13 cellular contexts compared by ENCODE assay signal in the genomic region with DNA sequence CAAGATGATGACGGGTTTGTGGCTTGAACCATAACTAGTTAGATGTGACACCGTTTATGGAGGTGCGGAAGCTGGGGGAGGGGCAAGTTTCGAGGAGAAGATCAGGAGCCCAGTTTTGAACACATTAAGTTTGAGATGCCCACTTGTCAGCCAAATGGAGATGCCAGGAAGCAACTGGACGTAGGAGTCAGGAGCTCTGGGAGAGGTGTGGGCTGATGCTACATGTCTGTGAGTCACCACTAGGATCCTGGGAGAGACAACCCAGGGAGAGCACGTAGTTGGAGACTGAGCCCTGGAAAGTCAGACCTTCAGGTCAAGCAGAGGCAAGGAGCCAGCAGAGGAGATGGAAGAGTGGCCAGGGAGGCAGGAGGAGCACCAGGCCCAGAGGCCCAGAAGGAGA. TPM values are rescaled to one million over a fixed set of nuclear protein-coding genes. Genes with fewer than 3 reads are reported as not detected.
DNase-seq lines count a peak whose midpoint lies in the region; ATAC-seq, FAIRE-seq and TF ChIP-seq lines count a peak whose summit lies in the region.
"Had no signal": no experiment of that assay in that cellular context is flagged by ENCODE, and none has a peak within 500 bp of the region (broad histone marks: within the 10 kb centered on the region; RNA-seq: fewer than 3 reads in every experiment).

No MANE protein-coding gene starts in this region.

- peak overlapping the region in 7 of 11 experiments; percentile 70 to 95 (median 88); a peak in 11 of 22 replicates for H3K4me2 ChIP-seq in BLaER1 treated with 17β-estradiol and CSF1 and Interleukin-3, amounts not matched to agents 10 nM and 100 nM

- in situ Hi-C loops in GM13977 (cut with MboI; ENCODE audit: low pct_unique_long_range_greater_than_20kb, low sequenced_read_pairs, unreplicated experiment), result no loop called here

- no peaks in the 10 kb centered on the region for H3K9me3 ChIP-seq in BLaER1 treated with 17β-estradiol and CSF1 and Interleukin-3, amounts not matched to agents 10 nM and 100 nM (replicated peaks in 1 of 11)
- H3K9me3 ChIP-seq in lower lobe of right lung, result no peaks in the 10 kb centered on the region
- no peaks in the 10 kb centered on the region for H3K9me3 ChIP-seq in body of pancreas
- H3K9me3 ChIP-seq: esophagus muscularis mucosa, left lung had no signal

- FAIRE-seq in bronchial epithelial cell (lab: Jason Lieb, UNC), result no peak

- no peak for TF ChIP-seq POLR2A in body of pancreas (IDR thresholded peaks at IDR 0.05)

- WGBS in body of pancreas, 2 donors, result 84 to 91% methylated on average over 6 of the region's 6 CpGs

- peaks cover 0 to 21% (median 0%) of the 10 kb centered on the region in 11 experiments; a peak in 2 of 22 replicates for H3K36me3 ChIP-seq in BLaER1 treated with 17β-estradiol and CSF1 and Interleukin-3, amounts not matched to agents 10 nM and 100 nM
- H3K36me3 ChIP-seq in bronchial epithelial cell (ENCODE audit: control insufficient read depth, insufficient read depth, low read length), result no peaks in the 10 kb centered on the region
- peaks cover 46% of the 10 kb centered on the region for H3K36me3 ChIP-seq in lower lobe of right lung
- H3K36me3 ChIP-seq in body of pancreas (replicated peaks in 1 of 2; ENCODE audit: insufficient read depth in 1 of 2, low read depth in 2 of 2), result peaks cover 0 to 3% of the 10 kb centered on the region in 2 donors

- peak; percentile 89 for DNase-seq in LHCN-M2 (ENCODE audit: low read depth)
- peak; percentile 90 for DNase-seq in bronchial epithelial cell (ENCODE audit: low read depth)
- DNase-seq in lower lobe of right lung, result peak; percentile 14
- DNase-seq in body of pancreas, result no peak
- DNase-seq in GM13977 (ENCODE audit: low spot score), result no peak
- DNase-seq in OCI-M1 (lab: John Stamatoyannopoulos, UW), result no peak
- DNase-seq: aorta; left lung; stimulated activated CD4-positive, alpha-beta T cell treated with anti-CD3 and anti-CD28 coated beads, Interleukin-4, amount 100 ng/mL, for 24 hours had no signal

- peaks cover 0 to 23% (median 0%) of the 10 kb centered on the region in 11 experiments; a peak in 4 of 22 replicates for H4K20me1 ChIP-seq in BLaER1 treated with 17β-estradiol and CSF1 and Interleukin-3, amounts not matched to agents 10 nM and 100 nM

- TF ChIP-seq CTCF in bronchial epithelial cell (IDR thresholded peaks at IDR 0.05; ENCODE audit: insufficient read depth, low read length, severe bottlenecking), result no peak
- TF ChIP-seq CTCF in lower lobe of right lung (IDR thresholded peaks at IDR 0.05), result no peak
- no peak for TF ChIP-seq CTCF in body of pancreas (IDR thresholded peaks at IDR 0.05)
- no peak for TF ChIP-seq CTCF in GM13977 (IDR thresholded peaks at IDR 0.05; ENCODE audit: extremely low read depth, insufficient read depth, missing control alignments)

- intact Hi-C loops in lower lobe of right lung (cut with DNase I), result no loop called here
- intact Hi-C loops in body of pancreas (cut with DNase I), result no loop called here

- peaks cover 24 to 95% (median 78%) of the 10 kb centered on the region in 10 experiments for H3K4me1 ChIP-seq in BLaER1 treated with 17β-estradiol and CSF1 and Interleukin-3, amounts not matched to agents 10 nM and 100 nM
- H3K4me1 ChIP-seq in lower lobe of right lung (peaks cover 28% of the 10 kb centered on the region), body of pancreas (peaks cover 48% of the 10 kb centered on the region)

- no peak overlapping the region for H3K4me3 ChIP-seq in BLaER1 treated with 17β-estradiol and CSF1 and Interleukin-3, amounts not matched to agents 10 nM and 100 nM
- H3K4me3 ChIP-seq in bronchial epithelial cell (ENCODE audit: low read depth, low read length), result no peak overlapping the region
- no peak overlapping the region for H3K4me3 ChIP-seq in lower lobe of right lung
- no peak overlapping the region for H3K4me3 ChIP-seq in body of pancreas
- H3K4me3 ChIP-seq: esophagus muscularis mucosa, left lung, SK-N-MC had no signal

- ATAC-seq in lower lobe of right lung (no peak), GM21447 (IDR thresholded peaks at IDR 0.05; ENCODE audit: unreplicated experiment) (no peak), body of pancreas (no peak)

- H3K9ac ChIP-seq in BLaER1 treated with 17β-estradiol and CSF1 and Interleukin-3, amounts not matched to agents 10 nM and 100 nM, result no peak overlapping the region

- H3K27me3 ChIP-seq in BLaER1 treated with 17β-estradiol and CSF1 and Interleukin-3, amounts not matched to agents 10 nM and 100 nM, result peaks cover 0 to 4% (median 0%) of the 10 kb centered on the region in 11 experiments; a peak in 2 of 22 replicates
- H3K27me3 ChIP-seq in bronchial epithelial cell (ENCODE audit: control insufficient read depth, insufficient read depth, low read length), result no peaks in the 10 kb centered on the region
- H3K27me3 ChIP-seq in lower lobe of right lung (ENCODE audit: low read depth), result no peaks in the 10 kb centered on the region
- no peaks in the 10 kb centered on the region for H3K27me3 ChIP-seq in body of pancreas
- H3K27me3 ChIP-seq: esophagus muscularis mucosa, left lung had no signal

- H3K27ac ChIP-seq in BLaER1 treated with 17β-estradiol and CSF1 and Interleukin-3, amounts not matched to agents 10 nM and 100 nM, result 0 out of 22 replicates have a peak overlapping the region, but pooled peaks of 1 of the 11 experiments have one; percentile 7
- H3K27ac ChIP-seq in lower lobe of right lung (no peak overlapping the region), body of pancreas (peak overlapping the region in 1 of 4 donors; percentile 66)
- H3K27ac ChIP-seq: SK-N-MC had no signal

RNA-seq across cellular contexts. Expression of a gene that starts 48.8 kb away (rescaled TPM):
- total RNA-seq in LHCN-M2 (2014; rRNA removed) (43.2 and 44.7 TPM in 2 replicates), bronchial epithelial cell (63.7 and 99.2 TPM in 2 replicates), lower lobe of right lung (23.8 TPM), body of pancreas (10 to 100 TPM; 17.1 to 18.1 TPM)
- 15.2 TPM for polyA plus RNA-seq in LHCN-M2 (2012)

Comparison
In these comparisons a context has a peak if more than half of its experiments do, and no peak if none do; other contexts are left out.
1. DNase-seq: peak in LHCN-M2 (single experiment), bronchial epithelial cell (single experiment) and lower lobe of right lung (single experiment); none in body of pancreas (0 of 4), GM13977 (single experiment) and OCI-M1 (single experiment).